Comparison of ENCODE assay signal across 18 cellular contexts in genomic region chr3:171528102-171528501, GRCh38.
"Had no signal": no experiment of that assay in that cellular context is flagged by ENCODE, and none has a peak within 500 bp of the region (broad histone marks: within the 10 kb centered on the region; RNA-seq: fewer than 3 reads in every experiment).

No MANE protein-coding gene starts in this region.

- H3K4me1 ChIP-seq: adrenal gland, parathyroid adenoma had no signal

- H2AFZ ChIP-seq: parathyroid adenoma had no signal

- H3K36me3 ChIP-seq: adrenal gland, cardiac muscle cell, neutrophil, thyroid gland had no signal

- H3K27me3 ChIP-seq: adrenal gland, cardiac muscle cell, neutrophil, thyroid gland had no signal

- ATAC-seq: activated T-cell treated with anti-CD3 and anti-CD28 coated beads, Interleukin-2, amount 50 U/mL, for 72 hours; naive thymus-derived CD8-positive, alpha-beta T cell had no signal

- H3K27ac ChIP-seq: adrenal gland, cardiac muscle cell, epithelial cell of prostate, neutrophil, parathyroid adenoma, thyroid gland, VCaP had no signal

- DNase-seq: activated CD4-positive, alpha-beta T cell treated with anti-CD3 and anti-CD28 coated beads, Interleukin-2, amount 50 U/mL, for 1 hour; activated CD4-positive, CD25-positive, alpha-beta regulatory T cell treated with anti-CD3 and anti-CD28 coated beads, Interleukin-2, amount 50 U/mL, for 72 hours; activated CD8-positive, alpha-beta memory T cell treated with anti-CD3 and anti-CD28 coated beads, Interleukin-2, amount 50 U/mL, for 4 hours; activated effector memory CD4-positive, alpha-beta T cell treated with anti-CD3 and anti-CD28 coated beads, Interleukin-2, amount 50 U/mL, for 16 hours; activated T-cell treated with anti-CD3 and anti-CD28 coated beads, Interleukin-2, amount 50 U/mL, for 72 hours; adrenal gland; immature natural killer cell; naive thymus-derived CD8-positive, alpha-beta T cell; stimulated activated CD8-positive, alpha-beta memory T cell treated with anti-CD3 and anti-CD28 coated beads, Interleukin-4, amount 100 ng/mL, for 48 hours; stimulated activated naive CD4-positive, alpha-beta T cell treated with Interleukin-2 at 50 U/mL for 16 hours; SW 1271; T-helper 2 cell; thyroid gland had no signal

- H3K9me3 ChIP-seq: adrenal gland, neutrophil, thyroid gland had no signal

- H3K9ac ChIP-seq: parathyroid adenoma had no signal

- H3K4me3 ChIP-seq: adrenal gland, cardiac muscle cell, thyroid gland had no signal
